9 cellular contexts compared by ENCODE assay signal in the genomic region with DNA sequence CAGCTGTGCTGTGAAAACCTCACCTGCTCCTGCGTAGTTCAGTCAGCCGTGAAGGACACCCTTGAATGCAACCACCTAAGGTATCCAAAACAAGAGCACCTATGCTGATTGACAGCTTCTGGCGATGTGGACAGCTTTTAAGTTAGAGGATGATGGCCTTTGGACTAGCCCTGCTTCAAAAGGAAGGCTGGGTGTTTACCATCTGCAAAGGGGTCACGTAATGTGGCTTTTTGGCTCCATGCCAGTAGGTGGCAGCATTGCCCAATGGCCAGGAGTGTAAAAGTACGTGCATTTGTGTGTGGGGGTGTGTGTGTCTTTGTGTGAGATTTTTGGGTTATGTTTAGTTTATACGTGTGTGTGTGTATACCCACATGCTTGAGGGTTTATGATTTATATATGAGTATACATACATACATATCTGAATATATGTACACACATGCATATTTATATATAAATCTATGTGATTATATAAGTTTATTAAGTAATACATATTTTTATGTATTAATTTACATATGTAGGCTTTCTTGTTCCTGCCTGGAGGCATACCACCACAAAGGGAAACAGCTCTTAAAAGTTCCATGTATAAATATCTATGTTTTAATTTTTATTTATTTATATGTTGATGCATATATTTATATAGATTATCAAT.
DNase-seq lines count a peak whose midpoint lies in the region; ATAC-seq and TF ChIP-seq lines count a peak whose summit lies in the region.
"Had no signal": no experiment of that assay in that cellular context is flagged by ENCODE, and none has a peak within 500 bp of the region (broad histone marks: within the 10 kb centered on the region; RNA-seq: fewer than 3 reads in every experiment).

No MANE protein-coding gene starts in this region.

- no peaks in the 10 kb centered on the region for H3K9me3 ChIP-seq in tibial nerve

- TF ChIP-seq CTCF in WTC11 (IDR thresholded peaks at IDR 0.05), result peak; percentile 57
- TF ChIP-seq CTCF in tibial nerve (IDR thresholded peaks at IDR 0.05), result no peak

- no peak overlapping the region for H3K4me3 ChIP-seq in tibial nerve

- 43 to 45% methylated on average over 6 of the region's 6 CpGs for WGBS in tibial nerve, 2 donors

- H3K27me3 Mint-ChIP-seq in WTC11 (ENCODE audit: low read depth), result no peaks in the 10 kb centered on the region
- H3K27me3 Mint-ChIP-seq: T-cell had no signal

- H3K36me3 Mint-ChIP-seq in WTC11, result peaks cover 10% of the 10 kb centered on the region
- H3K36me3 Mint-ChIP-seq: T-cell had no signal

- H3K4me1 ChIP-seq in tibial nerve, result no peaks in the 10 kb centered on the region

- H3K9me3 Mint-ChIP-seq in WTC11, result peaks cover 19% of the 10 kb centered on the region
- H3K9me3 Mint-ChIP-seq: T-cell had no signal

- TF ChIP-seq POLR2A in erythroblast (IDR thresholded peaks at IDR 0.05; ENCODE audit: low read length) (no peak), tibial nerve (IDR thresholded peaks at IDR 0.05) (no peak)

- H3K27me3 ChIP-seq in tibial nerve, result no peaks in the 10 kb centered on the region

- peak; percentile 38 for DNase-seq in ELR (ENCODE audit: low read depth)
- peak; percentile 20 for DNase-seq in M059J (ENCODE audit: low read depth)
- peak; percentile 70 for DNase-seq in WTC11 (ENCODE audit: low spot score)
- DNase-seq in erythroblast (lab: John Stamatoyannopoulos, UW), result peak; percentile 45 to 54
- peak; percentile 56 for DNase-seq in stimulated activated CD4-positive, alpha-beta T cell treated with anti-CD3 and anti-CD28 coated beads, Interleukin-1b, Interleukin-23, amount 100 ng/mL, for 48 hours
- no peak for DNase-seq in tibial nerve (ENCODE audit: low spot score in 2 of 2)
- no peak for DNase-seq in AG08395 (ENCODE audit: low spot score)

- no peak for TF ChIP-seq EP300 in tibial nerve (IDR thresholded peaks at IDR 0.05)

- H3K36me3 ChIP-seq in tibial nerve, result no peaks in the 10 kb centered on the region

- peak; percentile 69 for ATAC-seq in GM21619 (IDR thresholded peaks at IDR 0.05; ENCODE audit: unreplicated experiment)
- peak; percentile 80 for ATAC-seq in WTC11
- ATAC-seq: T-cell had no signal

- POLR2A ChIA-PET in WTC11 (lab: Charles Lee), result no interaction called here

- no peak overlapping the region for H3K4me3 Mint-ChIP-seq in WTC11
- H3K4me3 Mint-ChIP-seq: T-cell had no signal

- CTCF ChIA-PET in WTC11 (lab: Charles Lee), result interaction anchor here (0.6 kb wide), 1 partner anchor 404 kb away, joined by 3 read pairs; no protein-coding TSS in a partner anchor

- no peaks in the 10 kb centered on the region for H3K4me1 Mint-ChIP-seq in WTC11
- H3K4me1 Mint-ChIP-seq: T-cell had no signal

- H3K27ac ChIP-seq in tibial nerve, result no peak overlapping the region

- no peak overlapping the region for H3K27ac Mint-ChIP-seq in WTC11
- H3K27ac Mint-ChIP-seq: T-cell had no signal

TF ChIP-seq in WTC11, 78 proteins besides CTCF, POLR2A, EP300 and RAD21:
- TF ChIP-seq, protein P1, sequence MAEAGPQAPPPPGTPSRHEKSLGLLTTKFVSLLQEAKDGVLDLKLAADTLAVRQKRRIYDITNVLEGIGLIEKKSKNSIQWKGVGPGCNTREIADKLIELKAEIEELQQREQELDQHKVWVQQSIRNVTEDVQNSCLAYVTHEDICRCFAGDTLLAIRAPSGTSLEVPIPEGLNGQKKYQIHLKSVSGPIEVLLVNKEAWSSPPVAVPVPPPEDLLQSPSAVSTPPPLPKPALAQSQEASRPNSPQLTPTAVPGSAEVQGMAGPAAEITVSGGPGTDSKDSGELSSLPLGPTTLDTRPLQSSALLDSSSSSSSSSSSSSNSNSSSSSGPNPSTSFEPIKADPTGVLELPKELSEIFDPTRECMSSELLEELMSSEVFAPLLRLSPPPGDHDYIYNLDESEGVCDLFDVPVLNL (CRISPR knock-in tag; IDR thresholded peaks at IDR 0.05; ENCODE audit: borderline replicate concordance, low read depth), result no peak
- peak; percentile 59; the same call in 1 of the 2 replicates for TF ChIP-seq FOXK1 (CRISPR knock-in tag; IDR thresholded peaks at IDR 0.05)

Comparison
In these comparisons a context has a peak if more than half of its experiments do, and no peak if none do; other contexts are left out.
1. DNase-seq: peak in ELR (single experiment), M059J (single experiment), WTC11 (single experiment), erythroblast (2 of 2) and stimulated activated CD4-positive, alpha-beta T cell treated with anti-CD3 and anti-CD28 coated beads, Interleukin-1b, Interleukin-23, amount 100 ng/mL, for 48 hours (single experiment); none in tibial nerve (0 of 2) and AG08395 (single experiment).